ENCODE assay signal across 16 cellular contexts in the genomic region with DNA sequence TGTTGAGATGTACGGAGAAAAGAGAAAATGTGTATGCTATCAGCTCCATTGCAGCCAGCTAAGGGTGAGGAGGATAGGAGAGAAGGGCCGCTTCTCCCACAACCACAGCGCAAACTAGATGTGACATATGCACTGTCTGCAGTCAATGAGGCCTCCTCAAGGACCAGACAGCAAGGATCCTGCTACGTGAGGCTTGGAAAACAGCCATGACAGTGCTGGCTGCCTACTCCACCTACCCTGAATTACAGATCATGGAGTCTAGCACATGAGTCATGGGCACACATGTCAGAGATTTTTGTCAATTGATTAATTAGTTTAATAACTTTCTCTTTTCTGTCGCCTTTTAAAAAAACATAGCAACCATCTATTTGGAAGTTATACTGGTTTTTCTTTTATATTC. TPM values are rescaled to one million over a fixed set of nuclear protein-coding genes. Genes with fewer than 3 reads are reported as not detected.
A peak's percentile ranks its signal among the peaks of the same experiment; 100 is the strongest.
DNase-seq lines count a peak whose midpoint lies in the region; ATAC-seq, FAIRE-seq and TF ChIP-seq lines count a peak whose summit lies in the region.
"Had no signal": no experiment of that assay in that cellular context is flagged by ENCODE, and none has a peak within 500 bp of the region (broad histone marks: within the 10 kb centered on the region; RNA-seq: fewer than 3 reads in every experiment).

No MANE protein-coding gene starts in this region.

- TF ChIP-seq CTCF in K562 (IDR thresholded peaks at IDR 0.05 in 2 of 3, conservative IDR thresholded peaks at IDR 0.05 in 1 of 3; ENCODE audit: insufficient read depth in 2 of 3, low read depth in 1 of 3, low read length in 3 of 3) (no peak), HepG2 (CRISPR knock-in tag; IDR thresholded peaks at IDR 0.05) (no peak)

- no peak for ATAC-seq in K562
- ATAC-seq in left lobe of liver = no peak
- no peak for ATAC-seq in GM19023 (IDR thresholded peaks at IDR 0.05; ENCODE audit: unreplicated experiment)
- no peak for ATAC-seq in HepG2
- ATAC-seq: stimulated activated naive CD8-positive, alpha-beta T cell treated with anti-CD3 and anti-CD28 coated beads, Interleukin-15, Interleukin-2, amounts not matched to agents 100 U/mL and 50 U/mL, for 24 hours had no signal

- BruUV-seq in K562 (replicated peaks; lab: Mats Ljungman, UMichigan) (no TSS peak), HepG2 (replicated peaks; lab: Mats Ljungman, UMichigan) (no TSS peak)

- TF ChIP-seq EP300 in K562 (IDR thresholded peaks at IDR 0.05; ENCODE audit: low read length) = no peak
- no peak for TF ChIP-seq EP300 in HepG2 (IDR thresholded peaks at IDR 0.05; ENCODE audit: low read depth in 2 of 2, low read length in 2 of 2)
- TF ChIP-seq EP300 in HepG2 (CRISPR knock-in tag; IDR thresholded peaks at IDR 0.05; ENCODE audit: borderline replicate concordance) = no peak

- no peaks in the 10 kb centered on the region for H3K9me3 ChIP-seq in K562 (replicated peaks; ENCODE audit: control insufficient read depth, insufficient read depth, low read depth, low read length)
- no peaks in the 10 kb centered on the region for H3K9me3 ChIP-seq in HepG2 (ENCODE audit: low read length)
- H3K9me3 ChIP-seq: vagina had no signal

- H3K9ac ChIP-seq in K562 (ENCODE audit: insufficient read depth in 1 of 2, low read depth in 2 of 2, low read length in 2 of 2) = no peak overlapping the region; a peak in 1 of 4 replicates
- H3K9ac ChIP-seq in HepG2 (ENCODE audit: insufficient read depth, low read depth, low read length) = no peak overlapping the region
- H3K9ac ChIP-seq: parathyroid adenoma had no signal

- H3K4me1 ChIP-seq in K562 (replicated peaks in 1 of 2; ENCODE audit: control insufficient read depth in 2 of 2, insufficient read depth in 2 of 2, low read length in 2 of 2) (peaks cover 17 to 18% of the 10 kb centered on the region in 2 experiments; a peak in 4 of 5 replicates), HepG2 (ENCODE audit: insufficient read depth, low read length) (peaks cover 51% of the 10 kb centered on the region)

- POLR2A ChIA-PET in K562 (lab: Yijun Ruan, JAX) (interaction anchor here (0.6 to 1.3 kb wide), 4 partner anchors 9 to 97 kb away, joined by 3 read pairs; no protein-coding TSS in a partner anchor), HepG2 (lab: Yijun Ruan, JAX) (no interaction called here)

- in situ Hi-C loops in K562 (cut with MboI) = no loop called here
- in situ Hi-C loops in HepG2 (cut with HindIII; ENCODE audit: extremely low pct_ligation_motif_present, low pct_unique_long_range_greater_than_20kb) = no loop called here

- no peak for FAIRE-seq in K562 (lab: Jason Lieb, UNC)
- no peak for FAIRE-seq in HepG2 (lab: Jason Lieb, UNC)

- H3K4me2 ChIP-seq in K562 (ENCODE audit: insufficient read depth, low read length) (peak overlapping the region; percentile 60), HepG2 (ENCODE audit: low read depth, low read length) (no peak overlapping the region)

- WGBS in K562 (ENCODE audit: insufficient coverage, low coverage, missing lambda C conversion rate) = 46% methylated on average over 5 of the region's 5 CpGs
- 96% methylated on average over 3 of the region's 5 CpGs for WGBS in HepG2 (ENCODE audit: low lambda C conversion rate)

- H3K9me1 ChIP-seq in K562 (ENCODE audit: control insufficient read depth, insufficient read depth, low read length) = no peaks in the 10 kb centered on the region

- no peak for TF ChIP-seq RAD21 in K562 (CRISPR knock-in tag; conservative IDR thresholded peaks at IDR 0.05 in 1 of 2, IDR thresholded peaks at IDR 0.05 in 1 of 2)
- no peak for TF ChIP-seq RAD21 in HepG2 (CRISPR knock-in tag; IDR thresholded peaks at IDR 0.05)

- DNase-seq in AG08395 (ENCODE audit: low spot score) (peak; percentile 50), EL (peak; percentile 29), K562 (ENCODE audit: extremely low read depth in 1 of 4, low spot score in 3 of 4) (peak in 2 of 4 experiments; percentile 40 to 47), left lobe of liver (ENCODE audit: low spot score) (peak; percentile 27), HepG2 (ENCODE audit: low spot score) (no peak)
- DNase-seq in stimulated activated CD4-positive, alpha-beta T cell treated with anti-CD3 and anti-CD28 coated beads, Interleukin-12 subunit alpha, Interleukin-12 subunit beta, amount 100 ng/mL, for 4 hours = no peak
- no peak for DNase-seq in activated CD8-positive, alpha-beta memory T cell treated with anti-CD3 and anti-CD28 coated beads, Interleukin-2, amount 50 U/mL, for 48 hours
- DNase-seq: activated CD4-positive, alpha-beta T cell treated with anti-CD3 and anti-CD28 coated beads for 48 hours; amygdala; NCI-H1436; NK-92 treated with Interleukin-12 subunit alpha and Interleukin-12 subunit beta, amount 100 ng/mL, for 24 hours; stimulated activated naive CD8-positive, alpha-beta T cell treated with anti-CD3 and anti-CD28 coated beads, Interleukin-15, Interleukin-2, amounts not matched to agents 100 U/mL and 50 U/mL, for 24 hours had no signal

- H2AFZ ChIP-seq in K562 (ENCODE audit: low read depth, low read length) = no peak overlapping the region
- H2AFZ ChIP-seq in HepG2 (ENCODE audit: low read length) = no peak overlapping the region
- H2AFZ ChIP-seq: parathyroid adenoma had no signal

- no peaks in the 10 kb centered on the region for H4K20me1 ChIP-seq in K562 (replicated peaks; ENCODE audit: control insufficient read depth, insufficient read depth, low read length)
- no peaks in the 10 kb centered on the region for H4K20me1 ChIP-seq in HepG2 (ENCODE audit: insufficient read depth, low read length)

- no peak overlapping the region for H3K4me3 ChIP-seq in K562
- no peak overlapping the region for H3K4me3 ChIP-seq in HepG2 (replicated peaks in 1 of 3; ENCODE audit: insufficient read depth in 1 of 3, low read depth in 2 of 3, low read length in 3 of 3)
- H3K4me3 ChIP-seq: coronary artery, vagina had no signal

- no peaks in the 10 kb centered on the region for H3K27me3 ChIP-seq in K562 (ENCODE audit: control insufficient read depth in 2 of 2, insufficient read depth in 2 of 2, low read length in 2 of 2)
- H3K27me3 ChIP-seq in HepG2 (ENCODE audit: control insufficient read depth in 1 of 2, insufficient read depth in 2 of 2, low read length in 2 of 2) = no peaks in the 10 kb centered on the region
- H3K27me3 ChIP-seq: vagina had no signal

- H3K79me2 ChIP-seq in K562 (ENCODE audit: control insufficient read depth, insufficient read depth, low read length) = peaks cover 87% of the 10 kb centered on the region
- H3K79me2 ChIP-seq in HepG2 (ENCODE audit: insufficient read depth, low read length) = peaks cover 69% of the 10 kb centered on the region

- CTCF ChIA-PET in K562 (lab: Yijun Ruan, JAX; ENCODE audit: low intra/inter-chr PET ratio) (no interaction called here), HepG2 (lab: Yijun Ruan, JAX; ENCODE audit: low intra/inter-chr PET ratio, low total read pairs) (no interaction called here)

- intact Hi-C loops in K562 (cut with micrococcal nuclease) = no loop called here
- intact Hi-C loops in HepG2 (cut with micrococcal nuclease; ENCODE audit: unreplicated experiment) = no loop called here

- H3K36me3 ChIP-seq in K562 (ENCODE audit: control insufficient read depth, insufficient read depth, low read length) (peaks cover 34% of the 10 kb centered on the region; the same call in 2 of the 3 replicates), HepG2 (replicated peaks in 1 of 2; ENCODE audit: control insufficient read depth in 1 of 2, insufficient read depth in 2 of 2, low read length in 2 of 2) (no peaks in the 10 kb centered on the region; a peak in 1 of 5 replicates)
- H3K36me3 ChIP-seq: vagina had no signal

- TF ChIP-seq POLR2A in K562 (conservative IDR thresholded peaks at IDR 0.05) = no peak
- TF ChIP-seq POLR2A in HepG2 (IDR thresholded peaks at IDR 0.05; ENCODE audit: insufficient read depth in 1 of 2, low read depth in 2 of 2, low read length in 2 of 2) = no peak

- H3K27ac ChIP-seq in K562 (ENCODE audit: extremely low read depth, low read depth, low read length) (peak overlapping the region; percentile 23; the same call in 2 of the 3 replicates), HepG2 (ENCODE audit: extremely low read length, insufficient read depth, low read length) (no peak overlapping the region)
- H3K27ac ChIP-seq: coronary artery, parathyroid adenoma, vagina had no signal

RNA-seq across cellular contexts. Expression of a gene that starts 3.3 kb away (rescaled TPM):
- 83.0 and 125 TPM in 2 replicates for total RNA-seq in K562 (2011; cell fraction: chromatin; rRNA removed; ENCODE audit: low replicate concordance)
- 43.8 and 49.2 TPM in 2 replicates for total RNA-seq in K562 (2011; cell fraction: nucleolus; rRNA removed)
- 74.2 and 88.2 TPM in 2 replicates for total RNA-seq in K562 (2011; cell fraction: nucleoplasm; rRNA removed)
- 41.4 and 54.7 TPM in 2 replicates for total RNA-seq in K562 (2014; rRNA removed)
- 42.1 and 43.7 TPM in 2 replicates for total RNA-seq in K562 (2014; rRNA removed; fragmentation: Illumina TruSeq; extraction: Trizol)
- 44.8 and 46.3 TPM in 2 replicates for total RNA-seq in K562 (2015; rRNA removed; fragmentation: Illumina TruSeq; extraction: Trizol)
- 41.3 and 41.8 TPM in 2 replicates for total RNA-seq in K562 (2021)
- 40.0 and 48.7 TPM in 2 replicates for polyA plus RNA-seq in K562 (2011; rRNA removed)
- polyA plus RNA-seq in K562 (2011; cell fraction: cytosol; rRNA removed) = 36.5 and 40.9 TPM in 2 replicates
- 30.1 and 32.3 TPM in 2 replicates for polyA plus RNA-seq in K562 (2011; cell fraction: nucleus; rRNA removed)
- 39.9 and 53.5 TPM in 2 replicates for polyA plus RNA-seq in K562 (2012)
- polyA plus RNA-seq in K562 (2014; fragmentation: Illumina TruSeq; extraction: Trizol) = 41.4 and 44.9 TPM in 2 replicates
- 10 to 100 TPM; 32.8 to 42.2 TPM for polyA plus RNA-seq in K562 (2014; fragmentation: Nextera tagmentation; extraction: Ambion mirVana)
- 48.2 and 49.7 TPM in 2 replicates for polyA plus RNA-seq in K562 (2014; rRNA removed)
- 42.6 and 46.0 TPM in 2 replicates for polyA minus RNA-seq in K562 (2011; rRNA and poly(A)+ RNA removed)
- polyA minus RNA-seq in K562 (2011; cell fraction: cytosol; rRNA and poly(A)+ RNA removed) = 25.9 and 26.8 TPM in 2 replicates
- 27.2 and 34.8 TPM in 2 replicates for polyA minus RNA-seq in K562 (2011; cell fraction: nucleus; rRNA and poly(A)+ RNA removed)
- 27.7 TPM for total RNA-seq in left lobe of liver
- 39.7 and 54.6 TPM in 2 replicates for total RNA-seq in HepG2 (2016; rRNA removed; fragmentation: Illumina TruSeq; extraction: Trizol)
- 13.7 and 15.5 TPM in 2 replicates for total RNA-seq in HepG2 (2016; cell fraction: cytosol; rRNA removed; fragmentation: Illumina TruSeq; extraction: Trizol; ENCODE audit: low read depth)
- 42.0 and 53.2 TPM in 2 replicates for total RNA-seq in HepG2 (2016; cell fraction: insoluble cytoplasmic fraction; rRNA removed; fragmentation: Illumina TruSeq; extraction: Trizol)
- 29.4 and 31.5 TPM in 2 replicates for total RNA-seq in HepG2 (2016; cell fraction: membrane; rRNA removed; fragmentation: Illumina TruSeq; extraction: Trizol)
- 24.9 and 25.4 TPM in 2 replicates for total RNA-seq in HepG2 (2016; cell fraction: nucleus; rRNA removed; fragmentation: Illumina TruSeq; extraction: Trizol)
- polyA plus RNA-seq in HepG2 (2011; rRNA removed) = 30.3 and 33.0 TPM in 2 replicates
- polyA plus RNA-seq in HepG2 (2011; cell fraction: cytosol; rRNA removed) = 29.6 and 33.2 TPM in 2 replicates
- polyA plus RNA-seq in HepG2 (2011; cell fraction: nucleus; rRNA removed) = 22.0 and 27.5 TPM in 2 replicates
- 26.9 and 29.8 TPM in 2 replicates for polyA plus RNA-seq in HepG2 (2012)
- polyA plus RNA-seq in HepG2 (2016; cell fraction: cytosol; fragmentation: Illumina TruSeq; extraction: Trizol; ENCODE audit: low read depth) = 13.6 and 14.5 TPM in 2 replicates
- 50.1 and 51.4 TPM in 2 replicates for polyA plus RNA-seq in HepG2 (2016; cell fraction: insoluble cytoplasmic fraction; fragmentation: Illumina TruSeq; extraction: Trizol; ENCODE audit: low read depth)
- 23.9 and 24.7 TPM in 2 replicates for polyA plus RNA-seq in HepG2 (2016; cell fraction: membrane; fragmentation: Illumina TruSeq; extraction: Trizol; ENCODE audit: low read depth)
- 25.4 and 29.7 TPM in 2 replicates for polyA plus RNA-seq in HepG2 (2016; cell fraction: nucleus; fragmentation: Illumina TruSeq; extraction: Trizol; ENCODE audit: insufficient read depth, low read depth)
- polyA minus RNA-seq in HepG2 (2011; rRNA and poly(A)+ RNA removed; ENCODE audit: low replicate concordance) = 23.9 and 31.1 TPM in 2 replicates
- polyA minus RNA-seq in HepG2 (2011; cell fraction: cytosol; rRNA and poly(A)+ RNA removed) = 21.5 and 24.4 TPM in 2 replicates
- polyA minus RNA-seq in HepG2 (2011; cell fraction: nucleus; rRNA and poly(A)+ RNA removed) = 38.5 and 44.3 TPM in 2 replicates

Comparison
In these comparisons a context has a peak if more than half of its experiments do, and no peak if none do; other contexts are left out.
1. DNase-seq: peak in AG08395 (single experiment), EL (single experiment) and left lobe of liver (single experiment); none in stimulated activated CD4-positive, alpha-beta T cell treated with anti-CD3 and anti-CD28 coated beads, Interleukin-12 subunit alpha, Interleukin-12 subunit beta, amount 100 ng/mL, for 4 hours (single experiment), HepG2 (single experiment) and activated CD8-positive, alpha-beta memory T cell treated with anti-CD3 and anti-CD28 coated beads, Interleukin-2, amount 50 U/mL, for 48 hours (single experiment).